8 cellular contexts compared by ENCODE assay signal in genomic region chr7:726084-726853, GRCh38. TPM values are rescaled to one million over a fixed set of nuclear protein-coding genes. Genes with fewer than 3 reads are reported as not detected.
A peak's percentile ranks its signal among the peaks of the same experiment; 100 is the strongest.
DNase-seq lines count a peak whose midpoint lies in the region; ATAC-seq and TF ChIP-seq lines count a peak whose summit lies in the region.

Gene DNAAF5, plus strand, starts transcription at chr7:726699. Its CDS starts 22 bp downstream, at chr7:726721.

- 0 out of 2 replicates have a peak, but pooled peaks cover 3% of the 10 kb centered on the region for H3K36me3 ChIP-seq in SU-DHL-6 (ENCODE audit: low read length)
- no peaks in the 10 kb centered on the region for H3K36me3 ChIP-seq in cardiac muscle cell
- H3K36me3 ChIP-seq in transverse colon: peaks cover 0 to 5% (median 0%) of the 10 kb centered on the region in 4 donors

- WGBS in transverse colon (ENCODE audit: low coverage in 1 of 2), 2 donors: 19 to 87% methylated on average over 4 to 34 of the region's 56 CpGs

- POLR2A ChIA-PET in activated naive CD8-positive, alpha-beta T cell treated with anti-CD3 and anti-CD28 coated beads, Interleukin-2, amount 10 ng/mL, durations not matched to agents 7 days and 5 days (lab: Charles Lee): interaction anchor here (1.3 to 2.0 kb wide), 2 partner anchors 108 to 122 kb away, joined by 8 read pairs; no protein-coding TSS in a partner anchor

- peak within 1 kb of the TSS; percentile 96 for H3K4me3 Mint-ChIP-seq in activated naive CD8-positive, alpha-beta T cell treated with anti-CD3 and anti-CD28 coated beads, Interleukin-2, amount 10 ng/mL, durations not matched to agents 7 days and 5 days

- H3K4me3 ChIP-seq in SU-DHL-6 (ENCODE audit: insufficient read depth, low read length, poor library complexity, severe bottlenecking): peak within 1 kb of the TSS; percentile 77
- peak within 1 kb of the TSS; percentile 71 for H3K4me3 ChIP-seq in cardiac muscle cell
- peak within 1 kb of the TSS; percentile 74 to 99 (median 91) for H3K4me3 ChIP-seq in transverse colon

- intact Hi-C loops in transverse colon (cut with DNase I; ENCODE audit: low total_unique reads): loop anchor here (1.0 to 10.0 kb wide), 2 partner anchors 58 to 211 kb away; partner anchors contain the start of gene PDGFA

- no peak for TF ChIP-seq CTCF in SU-DHL-6 (IDR thresholded peaks at IDR 0.05; ENCODE audit: insufficient read depth, low read length, poor library complexity, severe bottlenecking)
- no peak for TF ChIP-seq CTCF in cardiac muscle cell (IDR thresholded peaks at IDR 0.05; ENCODE audit: low read depth, low read length)
- TF ChIP-seq CTCF in transverse colon (IDR thresholded peaks at IDR 0.05): no peak

- H3K4me1 ChIP-seq in cardiac muscle cell (ENCODE audit: low read depth): peaks cover 18% of the 10 kb centered on the region
- H3K4me1 ChIP-seq in transverse colon: peaks cover 0 to 30% (median 15%) of the 10 kb centered on the region in 4 donors

- peak; percentile 7 for TF ChIP-seq EP300 in transverse colon (IDR thresholded peaks at IDR 0.05; ENCODE audit: low read depth)

- H3K27me3 ChIP-seq in SU-DHL-6 (ENCODE audit: low read length): no peaks in the 10 kb centered on the region
- no peaks in the 10 kb centered on the region for H3K27me3 ChIP-seq in cardiac muscle cell
- no peaks in the 10 kb centered on the region for H3K27me3 ChIP-seq in transverse colon

- peaks cover 39% of the 10 kb centered on the region for H3K36me3 Mint-ChIP-seq in activated naive CD8-positive, alpha-beta T cell treated with anti-CD3 and anti-CD28 coated beads, Interleukin-2, amount 10 ng/mL, durations not matched to agents 7 days and 5 days

- H3K4me2 ChIP-seq in SU-DHL-6 (ENCODE audit: low read depth, low read length, poor library complexity, severe bottlenecking): peak within 1 kb of the TSS; percentile 84

- DNase-seq in NCI-H1048 (lab: John Stamatoyannopoulos, UW) (peak; percentile 51), cardiac muscle cell (ENCODE audit: low read depth in 1 of 2, low spot score in 1 of 2) (peak; percentile 86 to 90), pons (ENCODE audit: low spot score) (peak; percentile 74), transverse colon (peak; percentile 89)
- DNase-seq in activated naive CD8-positive, alpha-beta T cell treated with anti-CD3 and anti-CD28 coated beads, Interleukin-2, amount 10 ng/mL, durations not matched to agents 7 days and 5 days: peak; percentile 90

- H3K27ac ChIP-seq in SU-DHL-6 (ENCODE audit: low read depth, low read length) (peak within 1 kb of the TSS; percentile 49), cardiac muscle cell (no peak within 1 kb of the TSS), transverse colon (peak within 1 kb of the TSS; percentile 70 to 89 (median 80))

- H4K20me1 ChIP-seq in SU-DHL-6 (ENCODE audit: low read depth, low read length): no peaks in the 10 kb centered on the region

- ATAC-seq in HG02588 (IDR thresholded peaks at IDR 0.05; ENCODE audit: unreplicated experiment): peak; percentile 88
- peak; percentile 85 for ATAC-seq in activated naive CD8-positive, alpha-beta T cell treated with anti-CD3 and anti-CD28 coated beads, Interleukin-2, amount 10 ng/mL, durations not matched to agents 7 days and 5 days (ENCODE audit: low read depth)

- H3K9me3 ChIP-seq in SU-DHL-6 (ENCODE audit: insufficient read depth, low read length) (no peaks in the 10 kb centered on the region), cardiac muscle cell (ENCODE audit: low read depth) (no peaks in the 10 kb centered on the region), transverse colon (no peaks in the 10 kb centered on the region)

- in situ Hi-C loops in transverse colon (cut with MboI; ENCODE audit: low pct_ligation_motif_present in 1 of 4, low pct_unique_long_range_greater_than_20kb in 1 of 4, low sequenced_read_pairs in 3 of 4): no loop called here

- no peaks in the 10 kb centered on the region for H3K27me3 Mint-ChIP-seq in activated naive CD8-positive, alpha-beta T cell treated with anti-CD3 and anti-CD28 coated beads, Interleukin-2, amount 10 ng/mL, durations not matched to agents 7 days and 5 days

- no peaks in the 10 kb centered on the region for H3F3A ChIP-seq in SU-DHL-6 (ENCODE audit: insufficient read depth)

- H3K27ac Mint-ChIP-seq in activated naive CD8-positive, alpha-beta T cell treated with anti-CD3 and anti-CD28 coated beads, Interleukin-2, amount 10 ng/mL, durations not matched to agents 7 days and 5 days: peak within 1 kb of the TSS; percentile 95

- peak within 1 kb of the TSS; percentile 49 for H2AFZ ChIP-seq in SU-DHL-6 (ENCODE audit: low read depth, low read length, severe bottlenecking)

- peak within 1 kb of the TSS; percentile 70 for H3K9ac ChIP-seq in SU-DHL-6 (ENCODE audit: low read length)

- H3K79me2 ChIP-seq in SU-DHL-6 (ENCODE audit: insufficient read depth, low read length): peaks cover 47% of the 10 kb centered on the region

- peaks cover 21% of the 10 kb centered on the region for H3K4me1 Mint-ChIP-seq in activated naive CD8-positive, alpha-beta T cell treated with anti-CD3 and anti-CD28 coated beads, Interleukin-2, amount 10 ng/mL, durations not matched to agents 7 days and 5 days

- TF ChIP-seq POLR2A in GM10847 (IDR thresholded peaks at IDR 0.05; ENCODE audit: extremely low read depth, insufficient read length): peak; percentile 47
- TF ChIP-seq POLR2A in transverse colon (IDR thresholded peaks at IDR 0.05): no peak

- H3K9me2 ChIP-seq in SU-DHL-6 (replicated peaks; ENCODE audit: insufficient read depth, low read length): no peaks in the 10 kb centered on the region

- peaks cover 13% of the 10 kb centered on the region for H3K9me3 Mint-ChIP-seq in activated naive CD8-positive, alpha-beta T cell treated with anti-CD3 and anti-CD28 coated beads, Interleukin-2, amount 10 ng/mL, durations not matched to agents 7 days and 5 days

RNA-seq across cellular contexts. Expression of gene DNAAF5, which starts in this region (rescaled TPM):
- 10 to 100 TPM; 18.3 to 22.4 TPM for total RNA-seq in activated naive CD8-positive, alpha-beta T cell treated with anti-CD3 and anti-CD28 coated beads, Interleukin-2, amount 10 ng/mL, durations not matched to agents 7 days and 5 days
- 76.7 and 93.8 TPM in 2 replicates for total RNA-seq in cardiac muscle cell
- polyA plus RNA-seq in cardiac muscle cell: 32.7 and 51.9 TPM in 2 replicates
- 10 to 100 TPM; 20.5 to 97.3 (median 34.6) TPM for total RNA-seq in transverse colon
